ENCODE assay signal across 21 cellular contexts in the genomic region with DNA sequence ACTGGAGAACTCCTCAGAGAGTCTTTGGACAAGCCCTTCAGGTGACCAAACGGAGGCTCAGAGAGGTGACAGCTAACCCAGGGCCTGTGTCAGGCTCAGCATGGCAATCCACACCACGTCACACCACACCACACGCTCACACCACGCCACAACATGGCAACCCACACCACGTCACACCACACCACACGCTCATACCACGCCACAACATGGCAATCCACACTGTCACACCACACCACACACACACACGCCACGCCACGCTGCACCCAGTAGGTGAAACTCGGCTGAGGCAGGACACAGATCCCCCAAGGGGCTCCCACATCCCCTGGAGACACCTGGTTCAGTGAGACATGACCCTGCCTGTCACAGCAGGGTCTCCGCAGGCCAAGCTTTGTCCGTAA.
DNase-seq lines count a peak whose midpoint lies in the region; ATAC-seq, FAIRE-seq and TF ChIP-seq lines count a peak whose summit lies in the region.
"Had no signal": no experiment of that assay in that cellular context is flagged by ENCODE, and none has a peak within 500 bp of the region (broad histone marks: within the 10 kb centered on the region; RNA-seq: fewer than 3 reads in every experiment).

No MANE protein-coding gene starts in this region.

- H3K4me3 ChIP-seq in right atrium auricular region (no peak overlapping the region), lower lobe of right lung (no peak overlapping the region)
- H3K4me3 ChIP-seq: transverse colon had no signal

- FAIRE-seq in urothelium cell line (lab: Jason Lieb, UNC) = peak; percentile 93
- no peak for FAIRE-seq in D721Med (lab: Jason Lieb, UNC)
- FAIRE-seq: H54, RCC 7860 had no signal

- H3K4me3 Mint-ChIP-seq in activated B cell treated with CpG ODN at 0.5 μM for 24 hours = no peak overlapping the region
- H3K4me3 Mint-ChIP-seq: activated CD4-positive, alpha-beta memory T cell treated with anti-CD3 and anti-CD28 coated beads for 36 hours; activated naive CD4-positive, alpha-beta T cell treated with anti-CD3 and anti-CD28 coated beads for 36 hours; activated T-cell treated with anti-CD3 and anti-CD28 coated beads, Interleukin-2, amount 50 U/mL, for 4 hours; CD4-positive, CD25-positive, alpha-beta regulatory T cell; stimulated activated naive CD8-positive, alpha-beta T cell treated with anti-CD3 and anti-CD28 coated beads, Interleukin-15, amount 100 ng/mL, for 72 hours had no signal

- POLR2A ChIA-PET in activated B cell treated with CpG ODN at 0.5 μM for 24 hours (lab: Charles Lee) = no interaction called here

- H3K9me3 Mint-ChIP-seq in activated B cell treated with CpG ODN at 0.5 μM for 24 hours = peaks cover 1% of the 10 kb centered on the region
- H3K9me3 Mint-ChIP-seq: activated naive CD4-positive, alpha-beta T cell treated with anti-CD3 and anti-CD28 coated beads for 36 hours; activated T-cell treated with anti-CD3 and anti-CD28 coated beads, Interleukin-2, amount 50 U/mL, for 4 hours had no signal

- no peak overlapping the region for H3K27ac Mint-ChIP-seq in activated B cell treated with CpG ODN at 0.5 μM for 24 hours
- H3K27ac Mint-ChIP-seq: activated CD4-positive, alpha-beta memory T cell treated with anti-CD3 and anti-CD28 coated beads for 36 hours; activated naive CD4-positive, alpha-beta T cell treated with anti-CD3 and anti-CD28 coated beads for 36 hours; CD4-positive, CD25-positive, alpha-beta regulatory T cell; stimulated activated naive CD8-positive, alpha-beta T cell treated with anti-CD3 and anti-CD28 coated beads, Interleukin-15, amount 100 ng/mL, for 72 hours had no signal

- H3K4me1 ChIP-seq in right atrium auricular region = no peaks in the 10 kb centered on the region
- H3K4me1 ChIP-seq in lower lobe of right lung = no peaks in the 10 kb centered on the region
- H3K4me1 ChIP-seq: transverse colon had no signal

- H3K27ac ChIP-seq in right atrium auricular region (no peak overlapping the region), lower lobe of right lung (no peak overlapping the region)
- H3K27ac ChIP-seq: epithelial cell of prostate, transverse colon, WERI-Rb-1 had no signal

- H3K36me3 Mint-ChIP-seq in activated B cell treated with CpG ODN at 0.5 μM for 24 hours (ENCODE audit: low read depth) = no peaks in the 10 kb centered on the region
- H3K36me3 Mint-ChIP-seq: activated CD4-positive, alpha-beta memory T cell treated with anti-CD3 and anti-CD28 coated beads for 36 hours; CD4-positive, CD25-positive, alpha-beta regulatory T cell had no signal

- TF ChIP-seq CTCF in right atrium auricular region (IDR thresholded peaks at IDR 0.05) = no peak
- no peak for TF ChIP-seq CTCF in activated B cell treated with CpG ODN at 0.5 μM for 24 hours (IDR thresholded peaks at IDR 0.05)
- no peak for TF ChIP-seq CTCF in lower lobe of right lung (IDR thresholded peaks at IDR 0.05)
- no peak for TF ChIP-seq CTCF in D721Med (IDR thresholded peaks at IDR 0.05; ENCODE audit: insufficient read depth, missing control alignments)

- CTCF ChIA-PET in activated B cell treated with CpG ODN at 0.5 μM for 24 hours (lab: Charles Lee) = no interaction called here

- H3K36me3 ChIP-seq in right atrium auricular region (no peaks in the 10 kb centered on the region), lower lobe of right lung (no peaks in the 10 kb centered on the region)
- H3K36me3 ChIP-seq: transverse colon, WERI-Rb-1 had no signal

- H3K4me1 Mint-ChIP-seq in activated B cell treated with CpG ODN at 0.5 μM for 24 hours = peaks cover 2% of the 10 kb centered on the region
- H3K4me1 Mint-ChIP-seq: CD4-positive, CD25-positive, alpha-beta regulatory T cell had no signal

- intact Hi-C loops in Right ventricle myocardium inferior (cut with DNase I) = no loop called here
- intact Hi-C loops in activated B cell treated with CpG ODN at 0.5 μM for 24 hours (cut with micrococcal nuclease) = no loop called here
- intact Hi-C loops in lower lobe of right lung (cut with DNase I) = no loop called here

- H3K27me3 ChIP-seq in right atrium auricular region (no peaks in the 10 kb centered on the region), lower lobe of right lung (ENCODE audit: low read depth) (peaks cover 18% of the 10 kb centered on the region)
- H3K27me3 ChIP-seq: transverse colon had no signal

- ATAC-seq in Right ventricle myocardium inferior = no peak
- peak; percentile 49 for ATAC-seq in activated B cell treated with CpG ODN at 0.5 μM for 24 hours (ENCODE audit: low read depth)
- peak; percentile 25 to 27 for ATAC-seq in lower lobe of right lung
- no peak for ATAC-seq in HG02970 (IDR thresholded peaks at IDR 0.05; ENCODE audit: low FRiP score, unreplicated experiment)
- ATAC-seq: activated T-cell treated with anti-CD3 and anti-CD28 coated beads, Interleukin-2, amount 50 U/mL, for 4 hours had no signal

- peak; percentile 50 for DNase-seq in Right ventricle myocardium inferior (ENCODE audit: missing footprints)
- DNase-seq in right atrium auricular region (ENCODE audit: low spot score) = no peak
- peak; percentile 12 for DNase-seq in activated B cell treated with CpG ODN at 0.5 μM for 24 hours
- peak; percentile 38 for DNase-seq in lower lobe of right lung
- no peak for DNase-seq in urothelium cell line (ENCODE audit: low spot score)
- no peak for DNase-seq in NOMO-1 treated with dmso at 0.1 percent for 144 hours (lab: John Stamatoyannopoulos, UW; ENCODE audit: unreplicated experiment)
- DNase-seq in D721Med (ENCODE audit: insufficient read length, low spot score) = no peak
- DNase-seq: activated CD4-positive, alpha-beta memory T cell treated with anti-CD3 and anti-CD28 coated beads for 36 hours; activated naive CD4-positive, alpha-beta T cell treated with anti-CD3 and anti-CD28 coated beads for 36 hours; activated T-cell treated with anti-CD3 and anti-CD28 coated beads, Interleukin-2, amount 50 U/mL, for 4 hours; CD4-positive, CD25-positive, alpha-beta regulatory T cell; cerebellar nuclear complex; NCI-H510A treated with DMSO at 0.1 percent for 48 hours; NK-92 treated with Interleukin-12 subunit alpha and Interleukin-12 subunit beta, amount 100 ng/mL, for 24 hours; stimulated activated naive CD8-positive, alpha-beta T cell treated with anti-CD3 and anti-CD28 coated beads, Interleukin-15, amount 100 ng/mL, for 72 hours; transverse colon; WERI-Rb-1 had no signal

- H3K27me3 Mint-ChIP-seq in activated B cell treated with CpG ODN at 0.5 μM for 24 hours = peaks cover 5% of the 10 kb centered on the region
- H3K27me3 Mint-ChIP-seq: activated CD4-positive, alpha-beta memory T cell treated with anti-CD3 and anti-CD28 coated beads for 36 hours; CD4-positive, CD25-positive, alpha-beta regulatory T cell; stimulated activated naive CD8-positive, alpha-beta T cell treated with anti-CD3 and anti-CD28 coated beads, Interleukin-15, amount 100 ng/mL, for 72 hours had no signal

- H3K9me3 ChIP-seq in right atrium auricular region (peaks cover 2 to 4% of the 10 kb centered on the region in 2 donors), lower lobe of right lung (peaks cover 1% of the 10 kb centered on the region)

Comparison
In these comparisons a context has a peak if more than half of its experiments do, and no peak if none do; other contexts are left out.
1. DNase-seq: peak in Right ventricle myocardium inferior (single experiment), activated B cell treated with CpG ODN at 0.5 μM for 24 hours (single experiment) and lower lobe of right lung (single experiment); none in right atrium auricular region (single experiment), urothelium cell line (single experiment), NOMO-1 treated with dmso at 0.1 percent for 144 hours (single experiment) and D721Med (single experiment).
2. ATAC-seq: peak in activated B cell treated with CpG ODN at 0.5 μM for 24 hours (single experiment) and lower lobe of right lung (2 of 2); none in Right ventricle myocardium inferior (single experiment) and HG02970 (single experiment).